ENCODE assay signal across 8 cellular contexts in the genomic region with DNA sequence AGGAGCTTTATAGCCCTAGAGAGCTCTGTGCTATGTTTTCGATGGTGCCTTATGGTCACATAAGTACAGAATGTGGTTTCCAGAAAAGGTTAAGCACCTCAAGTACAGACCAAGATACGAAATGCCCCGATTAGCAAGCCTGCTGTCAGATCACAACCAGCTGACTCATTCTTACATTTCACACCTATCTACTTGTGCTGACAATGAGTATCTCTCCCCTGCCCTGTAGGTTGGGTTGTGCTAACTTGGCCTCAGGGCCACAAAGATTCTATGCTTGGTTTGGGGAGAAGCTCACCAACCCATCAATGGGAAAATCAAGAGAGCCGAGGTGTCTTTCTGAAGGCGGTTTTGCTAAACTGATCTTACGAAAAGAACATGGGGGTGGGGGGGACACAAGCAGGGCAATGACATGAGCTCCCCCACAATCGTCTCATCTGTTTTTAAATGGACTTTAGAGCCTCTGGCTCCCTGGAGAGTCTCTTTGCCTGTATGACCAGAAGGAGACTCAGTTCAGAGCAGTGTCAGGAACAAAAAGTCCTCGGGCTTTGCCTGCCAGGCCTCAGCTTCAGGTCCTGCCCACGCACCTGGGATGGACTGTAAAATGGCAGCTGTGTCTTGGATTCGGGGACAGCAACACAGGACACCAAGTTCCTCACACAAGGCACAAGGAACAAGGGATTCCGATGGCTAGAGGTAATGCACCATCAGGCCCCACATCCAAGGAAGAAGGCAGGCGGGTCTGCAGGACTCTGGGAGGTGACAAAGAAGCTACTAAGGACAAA. TPM values are rescaled to one million over a fixed set of nuclear protein-coding genes. Genes with fewer than 3 reads are reported as not detected.
A peak's percentile ranks its signal among the peaks of the same experiment; 100 is the strongest.
DNase-seq lines count a peak whose midpoint lies in the region; ATAC-seq and TF ChIP-seq lines count a peak whose summit lies in the region.

No MANE protein-coding gene starts in this region.

- peak; percentile 90 for ATAC-seq in GM19023 (IDR thresholded peaks at IDR 0.05; ENCODE audit: unreplicated experiment)
- peak; percentile 77 for ATAC-seq in HG03025 (IDR thresholded peaks at IDR 0.05; ENCODE audit: low FRiP score, unreplicated experiment)
- ATAC-seq in lower lobe of right lung, result peak; percentile 31 to 52

- H3K27ac ChIP-seq in lower lobe of right lung, result no peak overlapping the region

- no peak for TF ChIP-seq CTCF in lower lobe of right lung (IDR thresholded peaks at IDR 0.05)

- H3K9me3 ChIP-seq in lower lobe of right lung, result no peaks in the 10 kb centered on the region

- H3K4me3 ChIP-seq in lower lobe of right lung, result no peak overlapping the region

- H3K27me3 ChIP-seq in lower lobe of right lung (ENCODE audit: low read depth), result no peaks in the 10 kb centered on the region

- intact Hi-C loops in lower lobe of right lung (cut with DNase I), result no loop called here

- H3K36me3 ChIP-seq in lower lobe of right lung, result peaks cover 21% of the 10 kb centered on the region

- peak; percentile 31 for DNase-seq in activated CD8-positive, alpha-beta memory T cell treated with anti-CD3 and anti-CD28 coated beads, Interleukin-2, amount 50 U/mL, for 1 hour (ENCODE audit: extremely low read depth)
- DNase-seq in lower lobe of right lung (peak; percentile 14), NCI-H2227 (lab: John Stamatoyannopoulos, UW; ENCODE audit: unreplicated experiment) (no peak), NCI-H1092 treated with DMSO at 0.1 percent for 48 hours (lab: John Stamatoyannopoulos, UW) (no peak), kidney tubule cell (ENCODE audit: low spot score) (no peak), AG08395 (ENCODE audit: low spot score) (no peak)

- H3K4me1 ChIP-seq in lower lobe of right lung, result peaks cover 71% of the 10 kb centered on the region

RNA-seq across cellular contexts. Expression of a gene that starts 55.1 kb away (rescaled TPM):
- total RNA-seq in lower lobe of right lung, result 40.7 TPM

Comparison
In these comparisons a context has a peak if more than half of its experiments do, and no peak if none do; other contexts are left out.
1. DNase-seq: peak in activated CD8-positive, alpha-beta memory T cell treated with anti-CD3 and anti-CD28 coated beads, Interleukin-2, amount 50 U/mL, for 1 hour (single experiment) and lower lobe of right lung (single experiment); none in NCI-H2227 (single experiment), NCI-H1092 treated with DMSO at 0.1 percent for 48 hours (single experiment), kidney tubule cell (single experiment) and AG08395 (single experiment).
2. Peak in every context shown above with its lines, with median percentiles within 50 percentile points of each other: ATAC-seq.